ENCODE assay signal across 8 cellular contexts in genomic region chr2:28389399-28390240, GRCh38. TPM values are rescaled to one million over a fixed set of nuclear protein-coding genes. Genes with fewer than 3 reads are reported as not detected.
A peak's percentile ranks its signal among the peaks of the same experiment; 100 is the strongest.
DNase-seq lines count a peak whose midpoint lies in the region; ATAC-seq and TF ChIP-seq lines count a peak whose summit lies in the region.

No MANE protein-coding gene starts in this region.

- POLR2A ChIA-PET in CD8-positive, alpha-beta T cell (lab: Charles Lee) = interaction anchor here (1.1 kb wide), 1 partner anchor 10 kb away, joined by 4 read pairs; no protein-coding TSS in a partner anchor
- POLR2A ChIA-PET in PC-3 (lab: Charles Lee; ENCODE audit: unreplicated experiment) = interaction anchor here (0.8 kb wide), 1 partner anchor 737 kb away, joined by 4 read pairs; no protein-coding TSS in a partner anchor

- no CpG with 5 or more reads among the region's 17 CpGs for WGBS in neuronal stem cell (ENCODE audit: extremely low coverage in 2 of 2, insufficient read length in 2 of 2, insufficient replicate concordance in 1 of 2), 2 donors

- H4K8ac ChIP-seq in neuronal stem cell (ENCODE audit: low read depth, low read length) = no peak overlapping the region

- H2BK5ac ChIP-seq in neuronal stem cell (ENCODE audit: low read length) = peak overlapping the region; percentile 69

- H3K4me1 Mint-ChIP-seq in CD8-positive, alpha-beta T cell (ENCODE audit: low read depth) = peaks cover 24% of the 10 kb centered on the region

- H3K27ac ChIP-seq in CD8-positive, alpha-beta T cell (ENCODE audit: low read depth, low read length) = peak overlapping the region; percentile 85
- H3K27ac ChIP-seq in PC-3 (ENCODE audit: low read length) = peak overlapping the region; percentile 91
- H3K27ac ChIP-seq in neuronal stem cell (replicated peaks; ENCODE audit: low read length) = peak overlapping the region; percentile 79

- no peak for DNase-seq in CD8-positive, alpha-beta T cell
- DNase-seq in PC-3 (no peak), epithelial cell of esophagus (ENCODE audit: low read depth) (peak; percentile 35), neuronal stem cell (ENCODE audit: low spot score) (peak; percentile 52), GM20000 (ENCODE audit: low spot score) (no peak), activated gamma-delta T cell treated with Interleukin-2 at 50 U/mL for 16 hours (no peak), NOMO-1 treated with DMSO at 0.1 percent for 48 hours (lab: John Stamatoyannopoulos, UW; ENCODE audit: unreplicated experiment) (no peak), COR-L47 (lab: John Stamatoyannopoulos, UW) (no peak)

- H3K36me3 ChIP-seq in CD8-positive, alpha-beta T cell (ENCODE audit: insufficient read depth, low read length) = no peaks in the 10 kb centered on the region
- H3K36me3 ChIP-seq in PC-3 (ENCODE audit: low read depth, low read length) (no peaks in the 10 kb centered on the region), neuronal stem cell (replicated peaks in 1 of 2; ENCODE audit: control insufficient read depth in 2 of 2, insufficient read depth in 2 of 2, low read length in 2 of 2) (no peaks in the 10 kb centered on the region)

- H3K79me2 ChIP-seq in PC-3 (ENCODE audit: low read length) = peaks cover 21% of the 10 kb centered on the region

- H3K36me3 Mint-ChIP-seq in CD8-positive, alpha-beta T cell = peaks cover 5% of the 10 kb centered on the region

- H3K9ac ChIP-seq in PC-3 (ENCODE audit: low read length) (peak overlapping the region; percentile 97), neuronal stem cell (ENCODE audit: low read depth, low read length, poor library complexity) (peak overlapping the region; percentile 95)

- no peak overlapping the region for H3K4ac ChIP-seq in neuronal stem cell (ENCODE audit: low read length)

- H3K9me3 Mint-ChIP-seq in CD8-positive, alpha-beta T cell = no peaks in the 10 kb centered on the region

- peak overlapping the region; percentile 16 for H2BK15ac ChIP-seq in neuronal stem cell (ENCODE audit: low read length)

- H4K91ac ChIP-seq in neuronal stem cell (ENCODE audit: low read depth, low read length, poor library complexity) = peak overlapping the region; percentile 80

- CTCF ChIA-PET in CD8-positive, alpha-beta T cell (lab: Charles Lee) = interaction anchor here (0.5 to 1.1 kb wide), 2 partner anchors 9 to 103 kb away, joined by 3 read pairs; no protein-coding TSS in a partner anchor
- CTCF ChIA-PET in PC-3 (lab: Charles Lee) = interaction anchor here (1.0 kb wide), 1 partner anchor 114 kb away, joined by 3 read pairs; no protein-coding TSS in a partner anchor

- TF ChIP-seq CTCF in CD8-positive, alpha-beta T cell (IDR thresholded peaks at IDR 0.05) = no peak
- TF ChIP-seq CTCF in PC-3 (conservative IDR thresholded peaks at IDR 0.05; ENCODE audit: low read depth, low read length) (no peak), epithelial cell of esophagus (IDR thresholded peaks at IDR 0.05; ENCODE audit: insufficient read depth, low read depth, low read length, missing control alignments) (no peak), GM20000 (IDR thresholded peaks at IDR 0.05; ENCODE audit: extremely low read depth, missing control alignments) (no peak)

- H3K27me3 Mint-ChIP-seq in CD8-positive, alpha-beta T cell (ENCODE audit: low read depth) = no peaks in the 10 kb centered on the region

- H3K4me3 ChIP-seq in CD8-positive, alpha-beta T cell (ENCODE audit: low read depth, low read length) = peak overlapping the region; percentile 68
- peak overlapping the region; percentile 87 for H3K4me3 ChIP-seq in PC-3 (ENCODE audit: low read length)
- H3K4me3 ChIP-seq in epithelial cell of esophagus (ENCODE audit: low read length) = peak overlapping the region; percentile 16
- peak overlapping the region; percentile 68 to 76 for H3K4me3 ChIP-seq in neuronal stem cell (ENCODE audit: low read length in 2 of 2)

- H4K20me1 ChIP-seq in PC-3 (ENCODE audit: low read length) = 0 out of 2 replicates have a peak, but pooled peaks cover 5% of the 10 kb centered on the region

- no peaks in the 10 kb centered on the region for H3K9me2 ChIP-seq in PC-3 (replicated peaks; ENCODE audit: low read length)

- peak overlapping the region; percentile 17 for H2BK12ac ChIP-seq in neuronal stem cell (ENCODE audit: low read length)

- peak overlapping the region; percentile 98 for H3K18ac ChIP-seq in neuronal stem cell (ENCODE audit: low read length)

- peak overlapping the region; percentile 97 for H2BK120ac ChIP-seq in neuronal stem cell (ENCODE audit: low read depth, low read length)

- H3K14ac ChIP-seq in neuronal stem cell (ENCODE audit: low read length) = no peak overlapping the region

- BruUV-seq in PC-3 (replicated peaks; lab: Mats Ljungman, UMichigan) = no TSS peak

- no peak for ATAC-seq in CD8-positive, alpha-beta T cell
- ATAC-seq in PC-3 = no peak

- H3K79me1 ChIP-seq in neuronal stem cell (ENCODE audit: low read depth, low read length) = peaks cover 4% of the 10 kb centered on the region

- no peaks in the 10 kb centered on the region for H3F3A ChIP-seq in PC-3 (ENCODE audit: low read length, unreplicated experiment)

- H3K4me3 Mint-ChIP-seq in CD8-positive, alpha-beta T cell = peak overlapping the region; percentile 86

- peak overlapping the region; percentile 65 for H2AK5ac ChIP-seq in neuronal stem cell (ENCODE audit: low read depth, low read length)

- H3K9me3 ChIP-seq in CD8-positive, alpha-beta T cell (ENCODE audit: low read length) = no peaks in the 10 kb centered on the region
- H3K9me3 ChIP-seq in PC-3 (ENCODE audit: low read length) (no peaks in the 10 kb centered on the region), neuronal stem cell (replicated peaks in 1 of 2; ENCODE audit: control insufficient read depth in 2 of 2, insufficient read depth in 1 of 2, low read depth in 1 of 2, low read length in 2 of 2) (no peaks in the 10 kb centered on the region)

- intact Hi-C loops in CD8-positive, alpha-beta T cell (cut with DNase I, micrococcal nuclease) = loop anchor here (2.0 to 10.0 kb wide), 6 partner anchors 42 to 625 kb away; partner anchors contain the start of genes MRPL33 (in 1 of the 2) and TRMT61B (in 1 of the 2)
- intact Hi-C loops in PC-3 (cut with micrococcal nuclease) = loop anchor here (1.0 to 5.0 kb wide), 5 partner anchors 15 to 301 kb away; no protein-coding TSS in a partner anchor

- H3K27me3 ChIP-seq in CD8-positive, alpha-beta T cell (ENCODE audit: insufficient read depth, low read length) = no peaks in the 10 kb centered on the region
- H3K27me3 ChIP-seq in PC-3 (ENCODE audit: low read length) (no peaks in the 10 kb centered on the region), neuronal stem cell (ENCODE audit: control insufficient read depth in 3 of 3, insufficient read depth in 3 of 3, low read depth in 1 of 3, low read length in 3 of 3) (no peaks in the 10 kb centered on the region)

- H3K23ac ChIP-seq in neuronal stem cell (ENCODE audit: low read depth, low read length, poor library complexity) = no peak overlapping the region

- peak overlapping the region; percentile 88 for H3K27ac Mint-ChIP-seq in CD8-positive, alpha-beta T cell

- peaks cover 23% of the 10 kb centered on the region for H3K4me1 ChIP-seq in CD8-positive, alpha-beta T cell (ENCODE audit: insufficient read depth, low read length)
- H3K4me1 ChIP-seq in PC-3 (ENCODE audit: insufficient read depth, low read length) (peaks cover 35% of the 10 kb centered on the region), neuronal stem cell (ENCODE audit: control insufficient read depth in 2 of 2, insufficient read depth in 1 of 2, low read depth in 1 of 2, low read length in 2 of 2) (peaks cover 18 to 19% of the 10 kb centered on the region in 2 donors)

- peak overlapping the region; percentile 97 for H3K4me2 ChIP-seq in PC-3 (ENCODE audit: low read length)
- peak overlapping the region; percentile 88 for H3K4me2 ChIP-seq in neuronal stem cell (ENCODE audit: insufficient read depth, low read length, poor library complexity, severe bottlenecking)

- H2AFZ ChIP-seq in PC-3 (ENCODE audit: low read length) (peak overlapping the region; percentile 71), neuronal stem cell (ENCODE audit: low read length) (peak overlapping the region; percentile 95)

RNA-seq across cellular contexts. Expression of gene FOSL2, which starts 3.0 kb away (rescaled TPM):
- 100 to 1,000 TPM; 359 to 360 TPM for total RNA-seq in CD8-positive, alpha-beta T cell
- 34.2 and 46.8 TPM in 2 replicates for total RNA-seq in PC-3 (2014; rRNA removed)
- 6.6 TPM for polyA plus RNA-seq in neuronal stem cell (2013, experiment 1 of 2)
- 6.6 TPM for polyA plus RNA-seq in neuronal stem cell (2013, experiment 2 of 2)

Comparison
In these comparisons a context has a peak if more than half of its experiments do, and no peak if none do; other contexts are left out.
1. DNase-seq: peak in epithelial cell of esophagus (single experiment) and neuronal stem cell (single experiment); none in CD8-positive, alpha-beta T cell (0 of 7), PC-3 (single experiment), GM20000 (single experiment), activated gamma-delta T cell treated with Interleukin-2 at 50 U/mL for 16 hours (single experiment), NOMO-1 treated with DMSO at 0.1 percent for 48 hours (single experiment) and COR-L47 (single experiment).
2. H3K4me3 ChIP-seq: peak in every context shown above with its lines; median percentile 87 in PC-3; 72 in neuronal stem cell; 68 in CD8-positive, alpha-beta T cell; 16 in epithelial cell of esophagus.
3. Peak in every context shown above with its lines, with median percentiles within 50 percentile points of each other: H3K27ac ChIP-seq.